1 cellular context compared by ENCODE assay signal in the genomic region with DNA sequence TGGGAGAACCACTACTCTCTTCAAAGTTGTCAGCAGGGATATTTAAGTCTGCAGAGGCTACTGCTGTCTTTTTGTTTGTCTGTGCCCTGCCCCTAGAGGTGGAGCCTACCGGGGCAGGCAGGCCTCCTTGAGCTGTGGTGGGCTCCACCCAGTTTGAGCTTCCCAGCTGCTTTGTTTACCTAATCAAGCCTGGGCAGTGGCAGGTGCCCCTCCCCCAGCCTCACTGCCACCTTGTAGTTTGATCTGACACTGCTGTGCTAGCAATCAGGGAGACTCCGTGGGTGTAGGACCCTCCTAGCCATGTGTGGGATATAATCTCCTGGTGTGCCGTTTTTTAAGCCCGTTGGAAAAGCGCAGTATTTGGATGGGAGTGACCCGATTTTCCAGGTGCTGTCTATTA.
TF ChIP-seq lines count a peak whose summit lies in the region.

No MANE protein-coding gene starts in this region.

TF ChIP-seq in HepG2, 621 proteins besides CTCF, POLR2A, EP300 and RAD21:
- TF ChIP-seq, protein P1, sequence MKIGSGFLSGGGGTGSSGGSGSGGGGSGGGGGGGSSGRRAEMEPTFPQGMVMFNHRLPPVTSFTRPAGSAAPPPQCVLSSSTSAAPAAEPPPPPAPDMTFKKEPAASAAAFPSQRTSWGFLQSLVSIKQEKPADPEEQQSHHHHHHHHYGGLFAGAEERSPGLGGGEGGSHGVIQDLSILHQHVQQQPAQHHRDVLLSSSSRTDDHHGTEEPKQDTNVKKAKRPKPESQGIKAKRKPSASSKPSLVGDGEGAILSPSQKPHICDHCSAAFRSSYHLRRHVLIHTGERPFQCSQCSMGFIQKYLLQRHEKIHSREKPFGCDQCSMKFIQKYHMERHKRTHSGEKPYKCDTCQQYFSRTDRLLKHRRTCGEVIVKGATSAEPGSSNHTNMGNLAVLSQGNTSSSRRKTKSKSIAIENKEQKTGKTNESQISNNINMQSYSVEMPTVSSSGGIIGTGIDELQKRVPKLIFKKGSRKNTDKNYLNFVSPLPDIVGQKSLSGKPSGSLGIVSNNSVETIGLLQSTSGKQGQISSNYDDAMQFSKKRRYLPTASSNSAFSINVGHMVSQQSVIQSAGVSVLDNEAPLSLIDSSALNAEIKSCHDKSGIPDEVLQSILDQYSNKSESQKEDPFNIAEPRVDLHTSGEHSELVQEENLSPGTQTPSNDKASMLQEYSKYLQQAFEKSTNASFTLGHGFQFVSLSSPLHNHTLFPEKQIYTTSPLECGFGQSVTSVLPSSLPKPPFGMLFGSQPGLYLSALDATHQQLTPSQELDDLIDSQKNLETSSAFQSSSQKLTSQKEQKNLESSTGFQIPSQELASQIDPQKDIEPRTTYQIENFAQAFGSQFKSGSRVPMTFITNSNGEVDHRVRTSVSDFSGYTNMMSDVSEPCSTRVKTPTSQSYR (CRISPR knock-in tag; IDR thresholded peaks at IDR 0.05; ENCODE audit: borderline replicate concordance), result peak; percentile 70; the same call in 1 of the 2 replicates
